Comparison of ENCODE assay signal across 1 cellular context in the genomic region with DNA sequence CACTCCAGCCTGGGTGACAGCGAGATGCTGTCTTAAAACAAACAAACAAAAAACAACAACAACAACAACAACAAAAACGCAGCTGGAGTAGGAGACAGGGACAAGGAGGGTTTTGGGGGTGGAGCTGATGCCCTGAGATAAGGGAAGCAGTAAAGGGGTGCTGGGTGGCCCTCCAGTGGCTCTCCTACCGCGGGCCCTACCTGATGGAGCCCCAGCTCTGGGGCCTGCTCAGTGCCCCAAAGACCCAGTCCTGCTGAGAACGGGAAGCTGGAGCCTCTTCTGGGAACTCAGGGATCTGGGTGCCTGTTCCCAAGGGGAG.
TF ChIP-seq lines count a peak whose summit lies in the region.

No MANE protein-coding gene starts in this region.

TF ChIP-seq in GM12891, 5 proteins besides CTCF, POLR2A, EP300 and RAD21:
- TF ChIP-seq TAF1 (IDR thresholded peaks at IDR 0.05; ENCODE audit: low read depth, low read length) = no peak
- no peak for TF ChIP-seq SPI1 (IDR thresholded peaks at IDR 0.05; ENCODE audit: low read depth, low read length)
- no peak for TF ChIP-seq PAX5 (IDR thresholded peaks at IDR 0.05; ENCODE audit: insufficient read depth, low read length, severe bottlenecking)
- TF ChIP-seq POLR2AphosphoS5 (IDR thresholded peaks at IDR 0.05; ENCODE audit: low read depth, low read length) = no peak
- TF ChIP-seq POU2F2 (IDR thresholded peaks at IDR 0.05; ENCODE audit: low read depth, low read length) = no peak
